ENCODE assay signal across 8 cellular contexts in the genomic region with DNA sequence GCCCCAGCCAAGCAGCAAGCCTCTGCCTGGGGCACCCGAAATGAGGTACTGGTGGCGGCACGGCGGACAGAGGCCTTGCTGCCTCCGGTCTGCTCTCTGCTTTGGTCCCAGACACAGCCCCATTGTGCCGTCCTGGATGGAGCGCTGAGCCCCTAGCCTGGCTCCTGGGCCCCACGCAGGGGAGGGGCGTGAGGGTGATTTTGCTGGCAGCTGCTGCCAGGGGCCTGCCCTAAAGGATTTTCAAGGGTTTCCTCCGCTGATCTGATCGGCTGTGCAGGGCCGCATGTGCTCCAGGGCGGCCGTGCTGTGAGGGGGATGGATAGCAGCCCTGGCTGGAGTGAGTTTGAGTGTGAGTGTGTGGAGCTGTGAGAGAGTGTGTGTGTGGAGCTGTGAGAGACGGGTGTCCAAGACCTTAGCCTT.
DNase-seq lines count a peak whose midpoint lies in the region; ATAC-seq and TF ChIP-seq lines count a peak whose summit lies in the region.

No MANE protein-coding gene starts in this region.

- H3K9me3 ChIP-seq in mucosa of rectum (ENCODE audit: control insufficient read depth in 2 of 2, low read length in 2 of 2), result no peaks in the 10 kb centered on the region

- no peaks in the 10 kb centered on the region for H3K36me3 Mint-ChIP-seq in dendritic cell treated with granulocyte-macrophage colony-stimulating factor and Interleukin-4, amounts not matched to agents 40 ng/mL and 50 ng/mL, for 4 days (ENCODE audit: low read depth)

- peak overlapping the region in 1 of 2 donors; percentile 38 for H3K27ac ChIP-seq in mucosa of rectum (ENCODE audit: low read depth in 2 of 2, low read length in 2 of 2)

- POLR2A ChIA-PET in AG04449 (lab: Yijun Ruan, JAX), result interaction anchor here (1.3 to 2.4 kb wide), 2 partner anchors 17 to 35 kb away, joined by 4 to 11 read pairs; a partner anchor contains a TSS

- DNase-seq in AG04449 (ENCODE audit: low read depth, low spot score) (no peak), KG1 (lab: John Stamatoyannopoulos, UW) (peak; percentile 20), 8988T (no peak)
- no peak for DNase-seq in activated CD4-positive, CD25-positive, alpha-beta regulatory T cell (lab: John Stamatoyannopoulos, UW)

- TF ChIP-seq CTCF in AG04449 (IDR thresholded peaks at IDR 0.05; ENCODE audit: insufficient read depth, low read length, missing control alignments), result no peak

- H3K27ac Mint-ChIP-seq in dendritic cell treated with granulocyte-macrophage colony-stimulating factor and Interleukin-4, amounts not matched to agents 40 ng/mL and 50 ng/mL, for 4 days, result no peak overlapping the region

- peak overlapping the region in 1 of 2 donors; percentile 34 for H3K9ac ChIP-seq in mucosa of rectum (ENCODE audit: low read depth in 1 of 2, low read length in 2 of 2)

- CTCF ChIA-PET in AG04449 (lab: Yijun Ruan, JAX), result interaction anchor here (0.6 to 5.7 kb wide), 7 partner anchors 11 to 361 kb away, joined by 3 to 29 read pairs (median 6); a partner anchor contains a TSS

- H3K4me3 Mint-ChIP-seq in dendritic cell treated with granulocyte-macrophage colony-stimulating factor and Interleukin-4, amounts not matched to agents 40 ng/mL and 50 ng/mL, for 4 days, result peak overlapping the region; percentile 39

- intact Hi-C loops in dendritic cell treated with granulocyte-macrophage colony-stimulating factor and Interleukin-4, amounts not matched to agents 40 ng/mL and 50 ng/mL, for 4 days (cut with micrococcal nuclease), result no loop called here

- H3K9me3 Mint-ChIP-seq in dendritic cell treated with granulocyte-macrophage colony-stimulating factor and Interleukin-4, amounts not matched to agents 40 ng/mL and 50 ng/mL, for 4 days, result no peaks in the 10 kb centered on the region

- peaks cover 6 to 11% of the 10 kb centered on the region in 2 donors for H3K4me1 ChIP-seq in mucosa of rectum (ENCODE audit: control insufficient read depth in 2 of 2, insufficient read depth in 2 of 2, low read length in 2 of 2)

- H3K4me3 ChIP-seq in AG04449 (ENCODE audit: low read depth, low read length) (peak overlapping the region; percentile 79), mucosa of rectum (ENCODE audit: low read length in 2 of 2) (peak overlapping the region; percentile 30 to 57)

- peaks cover 13% of the 10 kb centered on the region for H3K4me1 Mint-ChIP-seq in dendritic cell treated with granulocyte-macrophage colony-stimulating factor and Interleukin-4, amounts not matched to agents 40 ng/mL and 50 ng/mL, for 4 days (ENCODE audit: low read depth)

- peaks cover 4 to 19% of the 10 kb centered on the region in 2 donors for H3K27me3 ChIP-seq in mucosa of rectum (ENCODE audit: control insufficient read depth in 2 of 2, insufficient read depth in 2 of 2, low read length in 2 of 2)

- ATAC-seq in GM19463 (IDR thresholded peaks at IDR 0.05; ENCODE audit: unreplicated experiment), result no peak
- no peak for ATAC-seq in GM18502 (IDR thresholded peaks at IDR 0.05; ENCODE audit: poor library complexity, unreplicated experiment)

- H3K36me3 ChIP-seq in mucosa of rectum (ENCODE audit: control insufficient read depth in 2 of 2, insufficient read depth in 2 of 2, low read length in 2 of 2), result no peaks in the 10 kb centered on the region

- peaks cover 30% of the 10 kb centered on the region for H3K27me3 Mint-ChIP-seq in dendritic cell treated with granulocyte-macrophage colony-stimulating factor and Interleukin-4, amounts not matched to agents 40 ng/mL and 50 ng/mL, for 4 days
